Comparison of ENCODE assay signal across 21 cellular contexts in genomic region chr9:130998596-130999264, GRCh38. TPM values are rescaled to one million over a fixed set of nuclear protein-coding genes. Genes with fewer than 3 reads are reported as not detected.
A peak's percentile ranks its signal among the peaks of the same experiment; 100 is the strongest.
DNase-seq lines count a peak whose midpoint lies in the region; ATAC-seq and TF ChIP-seq lines count a peak whose summit lies in the region.
"Had no signal": no experiment of that assay in that cellular context is flagged by ENCODE, and none has a peak within 500 bp of the region (broad histone marks: within the 10 kb centered on the region; RNA-seq: fewer than 3 reads in every experiment).

No MANE protein-coding gene starts in this region.

- intact Hi-C loops in Panc1 (cut with micrococcal nuclease; ENCODE audit: unreplicated experiment), result loop anchor here (5.0 kb wide), 1 partner anchor 126 kb away; no protein-coding TSS in a partner anchor
- intact Hi-C loops in Caco-2 (cut with micrococcal nuclease; ENCODE audit: unreplicated experiment), result loop anchor here (1.0 kb wide), 1 partner anchor 132 kb away; no protein-coding TSS in a partner anchor

- H3F3A ChIP-seq in DOHH2 (ENCODE audit: control insufficient read depth, insufficient read depth) (no peaks in the 10 kb centered on the region), neural progenitor cell (ENCODE audit: low read depth) (peaks cover 15% of the 10 kb centered on the region)

- no peaks in the 10 kb centered on the region for H3K4me1 ChIP-seq in DOHH2 (ENCODE audit: control insufficient read depth, low read length)
- H3K4me1 ChIP-seq in Panc1 (ENCODE audit: control insufficient read depth, insufficient read depth, low read length), result peaks cover 3% of the 10 kb centered on the region; the same call in 1 of the 2 replicates
- peaks cover 8% of the 10 kb centered on the region for H3K4me1 ChIP-seq in neural progenitor cell
- H3K4me1 ChIP-seq in Caco-2, result no peaks in the 10 kb centered on the region
- H3K4me1 ChIP-seq: HAP-1, parathyroid adenoma, sigmoid colon had no signal

- H3K4me2 ChIP-seq in DOHH2 (ENCODE audit: low read length) (no peak overlapping the region), neural progenitor cell (no peak overlapping the region)

- no peak for DNase-seq in Panc1 (ENCODE audit: low read depth, low spot score)
- DNase-seq in endothelial cell (ENCODE audit: low spot score), result no peak
- DNase-seq in neural progenitor cell (ENCODE audit: low spot score), result no peak
- DNase-seq in cerebellar nuclear complex (lab: John Stamatoyannopoulos, UW), result no peak
- no peak for DNase-seq in Caco-2
- no peak for DNase-seq in activated naive CD8-positive, alpha-beta T cell treated with anti-CD3 and anti-CD28 coated beads, Interleukin-2, amount 50 U/mL, for 24 hours
- DNase-seq in HuH-7.5 (ENCODE audit: low spot score), result no peak
- DNase-seq: NCI-H1436 treated with DMSO at 0.1 percent for 48 hours, sigmoid colon, T-helper 17 cell had no signal

- H3K4me1 Mint-ChIP-seq in endothelial cell (ENCODE audit: unreplicated experiment), result no peaks in the 10 kb centered on the region
- peaks cover 18% of the 10 kb centered on the region for H3K4me1 Mint-ChIP-seq in neural progenitor cell
- no peaks in the 10 kb centered on the region for H3K4me1 Mint-ChIP-seq in Caco-2 (ENCODE audit: low read depth, unreplicated experiment)
- H3K4me1 Mint-ChIP-seq in activated naive CD8-positive, alpha-beta T cell treated with anti-CD3 and anti-CD28 coated beads, Interleukin-2, amount 50 U/mL, for 24 hours, result no peaks in the 10 kb centered on the region

- H2AFZ ChIP-seq in neural progenitor cell (replicated peaks), result no peak overlapping the region
- H2AFZ ChIP-seq: parathyroid adenoma had no signal

- CTCF ChIA-PET in Panc1 (lab: Charles Lee), result interaction anchor here (0.6 to 1.2 kb wide), 7 partner anchors 11 to 128 kb away, joined by 3 to 4 read pairs (median 3); no protein-coding TSS in a partner anchor
- CTCF ChIA-PET in Caco-2 (lab: Charles Lee), result interaction anchor here (0.6 to 2.3 kb wide), 15 partner anchors 13 to 314 kb away, joined by 3 to 27 read pairs (median 4); no protein-coding TSS in a partner anchor

- no peaks in the 10 kb centered on the region for H3K9me2 ChIP-seq in DOHH2 (replicated peaks; ENCODE audit: control insufficient read depth, low read length)

- peak; percentile 24; the same call in 1 of the 2 replicates for ATAC-seq in Panc1
- no peak for ATAC-seq in activated naive CD8-positive, alpha-beta T cell treated with anti-CD3 and anti-CD28 coated beads, Interleukin-2, amount 50 U/mL, for 24 hours
- ATAC-seq: CD8-positive, alpha-beta T cell; naive thymus-derived CD8-positive, alpha-beta T cell; T-helper 17 cell had no signal

- H3K9me3 ChIP-seq in DOHH2 (ENCODE audit: control insufficient read depth, insufficient read depth, low read length), result no peaks in the 10 kb centered on the region
- H3K9me3 ChIP-seq in Panc1 (ENCODE audit: control insufficient read depth, insufficient read depth, low read depth, low read length), result no peaks in the 10 kb centered on the region
- no peaks in the 10 kb centered on the region for H3K9me3 ChIP-seq in neural progenitor cell (ENCODE audit: low read depth)
- H3K9me3 ChIP-seq in Caco-2, result no peaks in the 10 kb centered on the region
- H3K9me3 ChIP-seq: adrenal gland, HAP-1, MG63, sigmoid colon had no signal

- POLR2A ChIA-PET in Panc1 (lab: Charles Lee), result no interaction called here
- POLR2A ChIA-PET in Caco-2 (lab: Charles Lee), result no interaction called here

- BruUV-seq in Panc1 (replicated peaks; lab: Mats Ljungman, UMichigan) (no TSS peak), Caco-2 (replicated peaks; lab: Mats Ljungman, UMichigan) (no TSS peak)

- H3K36me3 ChIP-seq in DOHH2 (ENCODE audit: control insufficient read depth, low read length), result no peaks in the 10 kb centered on the region
- no peaks in the 10 kb centered on the region for H3K36me3 ChIP-seq in Panc1 (ENCODE audit: control insufficient read depth, insufficient read depth, low read length)
- H3K36me3 ChIP-seq in neural progenitor cell, result no peaks in the 10 kb centered on the region
- H3K36me3 ChIP-seq in Caco-2 (ENCODE audit: control insufficient read depth, insufficient read depth, low read length), result no peaks in the 10 kb centered on the region
- H3K36me3 ChIP-seq: adrenal gland, HAP-1, MG63, sigmoid colon had no signal

- no peaks in the 10 kb centered on the region for H3K9me3 Mint-ChIP-seq in endothelial cell (ENCODE audit: unreplicated experiment)
- no peaks in the 10 kb centered on the region for H3K9me3 Mint-ChIP-seq in neural progenitor cell
- H3K9me3 Mint-ChIP-seq in Caco-2 (ENCODE audit: unreplicated experiment), result no peaks in the 10 kb centered on the region
- no peaks in the 10 kb centered on the region for H3K9me3 Mint-ChIP-seq in activated naive CD8-positive, alpha-beta T cell treated with anti-CD3 and anti-CD28 coated beads, Interleukin-2, amount 50 U/mL, for 24 hours
- H3K9me3 Mint-ChIP-seq: CD8-positive, alpha-beta T cell; IgD-negative memory B cell; naive thymus-derived CD8-positive, alpha-beta T cell had no signal

- no peak overlapping the region for H3K9ac ChIP-seq in neural progenitor cell
- H3K9ac ChIP-seq: parathyroid adenoma had no signal

- H3K4me3 Mint-ChIP-seq in endothelial cell (ENCODE audit: unreplicated experiment) (peak overlapping the region; percentile 16), neural progenitor cell (peak overlapping the region; percentile 69), Caco-2 (ENCODE audit: unreplicated experiment) (no peak overlapping the region)
- no peak overlapping the region for H3K4me3 Mint-ChIP-seq in activated naive CD8-positive, alpha-beta T cell treated with anti-CD3 and anti-CD28 coated beads, Interleukin-2, amount 50 U/mL, for 24 hours
- H3K4me3 Mint-ChIP-seq: CD8-positive, alpha-beta T cell; IgD-negative memory B cell; naive thymus-derived CD8-positive, alpha-beta T cell; T-helper 17 cell had no signal

- no peaks in the 10 kb centered on the region for H3K36me3 Mint-ChIP-seq in endothelial cell (ENCODE audit: low read depth, unreplicated experiment)
- H3K36me3 Mint-ChIP-seq in neural progenitor cell, result no peaks in the 10 kb centered on the region
- no peaks in the 10 kb centered on the region for H3K36me3 Mint-ChIP-seq in Caco-2 (ENCODE audit: insufficient read depth, unreplicated experiment)
- no peaks in the 10 kb centered on the region for H3K36me3 Mint-ChIP-seq in activated naive CD8-positive, alpha-beta T cell treated with anti-CD3 and anti-CD28 coated beads, Interleukin-2, amount 50 U/mL, for 24 hours (ENCODE audit: low read depth)
- H3K36me3 Mint-ChIP-seq: CD8-positive, alpha-beta T cell; IgD-negative memory B cell; naive thymus-derived CD8-positive, alpha-beta T cell had no signal

- H3K4me3 ChIP-seq in DOHH2 (ENCODE audit: low read length) (no peak overlapping the region), Panc1 (ENCODE audit: low read depth in 2 of 2, low read length in 2 of 2) (no peak overlapping the region), neural progenitor cell (no peak overlapping the region), Caco-2 (ENCODE audit: low read depth, low read length) (no peak overlapping the region)
- H3K4me3 ChIP-seq: adrenal gland, HAP-1, MG63, sigmoid colon had no signal

- H3K79me2 ChIP-seq in DOHH2 (ENCODE audit: control insufficient read depth, low read length) (no peaks in the 10 kb centered on the region), neural progenitor cell (ENCODE audit: low read depth) (no peaks in the 10 kb centered on the region)
- H3K79me2 ChIP-seq: parathyroid adenoma had no signal

- H4K20me1 ChIP-seq in DOHH2 (ENCODE audit: control insufficient read depth, insufficient read depth, low read depth, low read length) (no peaks in the 10 kb centered on the region), neural progenitor cell (ENCODE audit: low read depth) (peaks cover 11% of the 10 kb centered on the region)

- peak overlapping the region; percentile 52 for H3K27ac Mint-ChIP-seq in endothelial cell (ENCODE audit: unreplicated experiment)
- no peak overlapping the region for H3K27ac Mint-ChIP-seq in neural progenitor cell
- H3K27ac Mint-ChIP-seq in Caco-2 (ENCODE audit: unreplicated experiment), result no peak overlapping the region
- H3K27ac Mint-ChIP-seq in activated naive CD8-positive, alpha-beta T cell treated with anti-CD3 and anti-CD28 coated beads, Interleukin-2, amount 50 U/mL, for 24 hours, result no peak overlapping the region
- H3K27ac Mint-ChIP-seq: CD8-positive, alpha-beta T cell; IgD-negative memory B cell; naive thymus-derived CD8-positive, alpha-beta T cell; T-helper 17 cell had no signal

- peaks cover 9% of the 10 kb centered on the region for H3K27me3 Mint-ChIP-seq in endothelial cell (ENCODE audit: unreplicated experiment)
- H3K27me3 Mint-ChIP-seq in neural progenitor cell (ENCODE audit: insufficient read depth, low read depth), result peaks cover 31% of the 10 kb centered on the region
- peaks cover 10% of the 10 kb centered on the region for H3K27me3 Mint-ChIP-seq in Caco-2 (ENCODE audit: insufficient read depth, unreplicated experiment)
- H3K27me3 Mint-ChIP-seq in activated naive CD8-positive, alpha-beta T cell treated with anti-CD3 and anti-CD28 coated beads, Interleukin-2, amount 50 U/mL, for 24 hours, result peaks cover 20% of the 10 kb centered on the region

- peak; percentile 20 for TF ChIP-seq CTCF in DOHH2 (IDR thresholded peaks at IDR 0.05; ENCODE audit: low read depth, low read length, poor library complexity, severe bottlenecking)
- TF ChIP-seq CTCF in Panc1 (IDR thresholded peaks at IDR 0.05), result peak; percentile 56; the same call in 1 of the 2 replicates
- TF ChIP-seq CTCF in endothelial cell (IDR thresholded peaks at IDR 0.05; ENCODE audit: unreplicated experiment), result no peak
- TF ChIP-seq CTCF in neural progenitor cell (IDR thresholded peaks at IDR 0.05), result no peak
- TF ChIP-seq CTCF in Caco-2 (IDR thresholded peaks at IDR 0.05; ENCODE audit: insufficient read depth in 1 of 2, low read depth in 1 of 2, low read length in 1 of 2, severe bottlenecking in 1 of 2, unreplicated experiment in 1 of 2), result no peak

- H3K27me3 ChIP-seq in DOHH2 (ENCODE audit: control insufficient read depth, low read length) (peaks cover 2% of the 10 kb centered on the region; the same call in 1 of the 2 replicates), Panc1 (ENCODE audit: control insufficient read depth, insufficient read depth, low read length) (no peaks in the 10 kb centered on the region), neural progenitor cell (peaks cover 17% of the 10 kb centered on the region), Caco-2 (replicated peaks; ENCODE audit: control insufficient read depth, insufficient read depth, low read length) (no peaks in the 10 kb centered on the region)
- H3K27me3 ChIP-seq: adrenal gland, MG63 had no signal

- in situ Hi-C loops in Panc1 (cut with HindIII; ENCODE audit: low pct_unique_long_range_greater_than_20kb, low sequenced_read_pairs), result no loop called here

- no peak overlapping the region for H3K27ac ChIP-seq in DOHH2 (ENCODE audit: low read depth, low read length)
- no peak overlapping the region for H3K27ac ChIP-seq in Panc1 (ENCODE audit: low read length)
- H3K27ac ChIP-seq in neural progenitor cell, result no peak overlapping the region
- H3K27ac ChIP-seq: adrenal gland, HL-60, parathyroid adenoma, sigmoid colon had no signal

RNA-seq across cellular contexts. Expression of gene LAMC3, which starts 10.2 kb away (rescaled TPM):
- total RNA-seq in Panc1 (2021; ENCODE audit: unreplicated experiment), result 16.4 TPM
- polyA plus RNA-seq in Panc1 (2012; ENCODE audit: insufficient read length), result 13.7 TPM
- 30.1 TPM for total RNA-seq in endothelial cell (ENCODE audit: unreplicated experiment)
- total RNA-seq in neural progenitor cell (ENCODE audit: low replicate concordance), result 0.03 TPM in 1 of 2 replicates, not detected in the other
- total RNA-seq in Caco-2 (2022), result 0.36 and 0.44 TPM in 2 replicates
- total RNA-seq: bronchial epithelial cell, mammary epithelial cell had no signal
- polyA plus RNA-seq: IgD-negative memory B cell had no signal

RNA-seq across cellular contexts. Expression of gene FIBCD1, which starts 59.7 kb away (rescaled TPM):
- total RNA-seq in Panc1 (2021; ENCODE audit: unreplicated experiment) (16.3 TPM), endothelial cell (ENCODE audit: unreplicated experiment) (0.33 TPM), neural progenitor cell (ENCODE audit: low replicate concordance) (1.8 and 7.2 TPM in 2 replicates), Caco-2 (2022) (not detected in 2 replicates)
- 16.6 TPM for polyA plus RNA-seq in Panc1 (2012; ENCODE audit: insufficient read length)
- total RNA-seq: CD8-positive, alpha-beta T cell; naive thymus-derived CD8-positive, alpha-beta T cell; T-helper 17 cell had no signal
- polyA plus RNA-seq: IgD-negative memory B cell; naive thymus-derived CD8-positive, alpha-beta T cell had no signal

Comparison
In these comparisons a context has a peak if more than half of its experiments do, and no peak if none do; other contexts are left out.
1. CTCF ChIP-seq: peak in DOHH2 (single experiment) and Panc1 (single experiment); none in endothelial cell (single experiment), neural progenitor cell (single experiment) and Caco-2 (0 of 2).
2. H3K4me3 Mint-ChIP-seq: peak in endothelial cell (single experiment) and neural progenitor cell (single experiment); none in Caco-2 (single experiment) and activated naive CD8-positive, alpha-beta T cell treated with anti-CD3 and anti-CD28 coated beads, Interleukin-2, amount 50 U/mL, for 24 hours (single experiment).
3. RNA of gene LAMC3, which starts 10.2 kb away (total RNA-seq): 30.1 TPM in endothelial cell (single experiment) and 16.4 TPM in Panc1 (single experiment); 0.36 to 0.44 TPM in Caco-2 and 0.03 TPM in neural progenitor cell; every median in the first group is over 10 times any median in the second.